In the genomic region with DNA sequence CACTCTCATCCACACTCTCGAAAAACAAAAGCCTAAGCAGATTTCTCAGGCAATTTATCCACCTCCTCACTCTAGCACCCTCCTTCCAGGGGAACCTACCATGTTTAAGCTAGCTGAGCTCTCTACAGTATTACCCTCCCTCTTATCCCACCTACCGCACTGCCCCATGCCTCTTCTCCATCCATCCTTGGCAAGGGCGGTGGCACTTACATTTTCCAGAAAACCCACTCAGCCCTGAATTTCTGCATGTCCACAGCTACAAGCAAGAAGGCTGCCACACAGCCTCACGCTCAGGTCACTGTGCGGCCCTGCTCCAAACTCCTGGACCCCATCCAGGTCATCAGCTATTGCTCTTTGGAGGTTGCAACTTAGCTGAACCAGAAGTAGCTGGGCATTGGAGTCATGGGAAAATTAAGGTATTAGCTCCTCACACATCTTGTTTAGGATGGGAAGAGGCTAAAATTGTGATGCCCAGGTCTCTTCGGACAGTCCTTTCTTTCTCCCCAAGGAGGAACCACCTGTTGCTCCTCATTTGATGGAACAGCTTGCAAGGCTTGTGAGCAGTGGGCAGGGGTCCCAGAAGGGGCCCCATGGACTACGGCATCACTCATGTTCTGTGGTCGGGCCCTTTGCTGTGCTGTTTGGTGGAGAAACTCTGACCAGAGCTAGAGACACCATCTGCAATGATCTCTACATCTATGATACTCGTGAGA, we compare ENCODE assay signal across 8 cellular contexts. TPM values are rescaled to one million over a fixed set of nuclear protein-coding genes. Genes with fewer than 3 reads are reported as not detected.
DNase-seq lines count a peak whose midpoint lies in the region; FAIRE-seq and TF ChIP-seq lines count a peak whose summit lies in the region.

No MANE protein-coding gene starts in this region.

- FAIRE-seq in D721Med (lab: Jason Lieb, UNC) = no peak

- H3K36me3 Mint-ChIP-seq in CD14-positive monocyte (peaks cover 39 to 41% of the 10 kb centered on the region in 2 donors), neural progenitor cell (peaks cover 14% of the 10 kb centered on the region)

- TF ChIP-seq CTCF in CD14-positive monocyte (IDR thresholded peaks at IDR 0.05) (no peak), neural progenitor cell (IDR thresholded peaks at IDR 0.05) (no peak), D721Med (IDR thresholded peaks at IDR 0.05; ENCODE audit: insufficient read depth, missing control alignments) (no peak)

- H3K27ac Mint-ChIP-seq in CD14-positive monocyte = peak overlapping the region in 3 of 7 donors; percentile 5 to 13 (median 7)
- H3K27ac Mint-ChIP-seq in neural progenitor cell = no peak overlapping the region

- H3K4me3 Mint-ChIP-seq in CD14-positive monocyte (peak overlapping the region; percentile 54 to 78), neural progenitor cell (peak overlapping the region; percentile 91)

- H3K36me3 ChIP-seq in Karpas-422 (ENCODE audit: insufficient read depth, low read length) = peaks cover 10% of the 10 kb centered on the region; the same call in 1 of the 2 replicates
- H3K36me3 ChIP-seq in duodenal mucosa (ENCODE audit: control insufficient read depth in 1 of 2, insufficient read depth in 2 of 2, low read length in 2 of 2) = peaks cover 16 to 27% of the 10 kb centered on the region in 2 donors
- H3K36me3 ChIP-seq in neural progenitor cell = no peaks in the 10 kb centered on the region

- peaks cover 8% of the 10 kb centered on the region for H3F3A ChIP-seq in neural progenitor cell (ENCODE audit: low read depth)

- H3K79me2 ChIP-seq in Karpas-422 (ENCODE audit: low read length) = peaks cover 11% of the 10 kb centered on the region
- H3K79me2 ChIP-seq in neural progenitor cell (ENCODE audit: low read depth) = peaks cover 7% of the 10 kb centered on the region

- intact Hi-C loops in CD14-positive monocyte (cut with micrococcal nuclease) = no loop called here

- H3K4me1 ChIP-seq in Karpas-422 (ENCODE audit: low read length) (peaks cover 21% of the 10 kb centered on the region), duodenal mucosa (ENCODE audit: control insufficient read depth in 1 of 2, insufficient read depth in 2 of 2, low read length in 2 of 2) (peaks cover 0 to 22% of the 10 kb centered on the region in 2 donors), neural progenitor cell (no peaks in the 10 kb centered on the region)

- H3K4me3 ChIP-seq in Karpas-422 (ENCODE audit: low read length) = peak overlapping the region; percentile 84
- H3K4me3 ChIP-seq in duodenal mucosa (ENCODE audit: low read depth in 1 of 2, low read length in 2 of 2) = peak overlapping the region; percentile 77 to 94
- peak overlapping the region; percentile 84 for H3K4me3 ChIP-seq in neural progenitor cell

- H3K4me2 ChIP-seq in Karpas-422 (ENCODE audit: low read depth, low read length, poor library complexity, severe bottlenecking) = peak overlapping the region; percentile 97
- peak overlapping the region; percentile 85 for H3K4me2 ChIP-seq in neural progenitor cell

- H3K27me3 ChIP-seq in Karpas-422 (ENCODE audit: low read length) (no peaks in the 10 kb centered on the region), duodenal mucosa (ENCODE audit: control insufficient read depth in 1 of 2, insufficient read depth in 2 of 2, low read length in 2 of 2) (no peaks in the 10 kb centered on the region), neural progenitor cell (no peaks in the 10 kb centered on the region)

- H3K9me3 Mint-ChIP-seq in CD14-positive monocyte = peaks cover 0 to 5% (median 0%) of the 10 kb centered on the region in 7 donors
- H3K9me3 Mint-ChIP-seq in neural progenitor cell = no peaks in the 10 kb centered on the region

- H3K4me1 Mint-ChIP-seq in CD14-positive monocyte (peaks cover 43% of the 10 kb centered on the region), neural progenitor cell (peaks cover 15% of the 10 kb centered on the region)

- H3K9me2 ChIP-seq in Karpas-422 (replicated peaks; ENCODE audit: insufficient read depth, low read length) = no peaks in the 10 kb centered on the region

- DNase-seq in CD14-positive monocyte (ENCODE audit: low spot score) = no peak
- peak; percentile 52 for DNase-seq in Karpas-422
- no peak for DNase-seq in neural progenitor cell (ENCODE audit: low spot score)
- DNase-seq in LoVo (ENCODE audit: low spot score) = no peak
- no peak for DNase-seq in NCI-H2081 treated with DMSO at 0.1 percent for 48 hours (lab: John Stamatoyannopoulos, UW)
- DNase-seq in D721Med (ENCODE audit: insufficient read length, low spot score) = no peak
- no peak for DNase-seq in activated gamma-delta T cell treated with Interleukin-2 at 50 U/mL for 16 hours

- H3K27me3 Mint-ChIP-seq in CD14-positive monocyte (ENCODE audit: low read depth in 3 of 3) = peaks cover 5 to 17% (median 10%) of the 10 kb centered on the region in 3 donors
- peaks cover 13% of the 10 kb centered on the region for H3K27me3 Mint-ChIP-seq in neural progenitor cell (ENCODE audit: insufficient read depth, low read depth)

- H2AFZ ChIP-seq in Karpas-422 (ENCODE audit: low read length) (no peak overlapping the region), neural progenitor cell (replicated peaks) (no peak overlapping the region)

- H3K9ac ChIP-seq in Karpas-422 (ENCODE audit: low read length) = peak overlapping the region; percentile 81
- no peak overlapping the region for H3K9ac ChIP-seq in duodenal mucosa (ENCODE audit: low read depth in 1 of 2, low read length in 2 of 2)
- no peak overlapping the region for H3K9ac ChIP-seq in neural progenitor cell

- H4K20me1 ChIP-seq in Karpas-422 (ENCODE audit: insufficient read depth, low read depth, low read length) (no peaks in the 10 kb centered on the region), neural progenitor cell (ENCODE audit: low read depth) (no peaks in the 10 kb centered on the region)

- H3K9me3 ChIP-seq in Karpas-422 (ENCODE audit: low read length) (no peaks in the 10 kb centered on the region), duodenal mucosa (ENCODE audit: control insufficient read depth in 1 of 2, low read length in 2 of 2) (no peaks in the 10 kb centered on the region), neural progenitor cell (ENCODE audit: low read depth) (no peaks in the 10 kb centered on the region)

- H3K27ac ChIP-seq in Karpas-422 (ENCODE audit: low read length) (no peak overlapping the region), duodenal mucosa (ENCODE audit: low read depth, low read length) (no peak overlapping the region), neural progenitor cell (no peak overlapping the region)

RNA-seq across cellular contexts. Expression of a gene that starts 1.1 kb away (rescaled TPM):
- not detected for polyA plus RNA-seq in CD14-positive monocyte
- 6.1 and 11.0 TPM in 2 replicates for total RNA-seq in Karpas-422 (2014; rRNA removed; shearing (Covaris generic); ENCODE audit: low replicate concordance)
- 12.6 and 22.6 TPM in 2 replicates for total RNA-seq in neural progenitor cell (ENCODE audit: low replicate concordance)

RNA-seq across cellular contexts. Expression of a gene that starts 9.9 kb away (rescaled TPM):
- under 1 TPM in 1 of 2 donors, not detected in 1; 0.07 TPM for polyA plus RNA-seq in CD14-positive monocyte
- not detected in 2 replicates for total RNA-seq in Karpas-422 (2014; rRNA removed; shearing (Covaris generic); ENCODE audit: low replicate concordance)
- 0.06 TPM in 1 of 2 replicates, not detected in the other for total RNA-seq in neural progenitor cell (ENCODE audit: low replicate concordance)

RNA-seq across cellular contexts. Expression of a gene that starts 18.6 kb away (rescaled TPM):
- 10 to 100 TPM; 59.1 to 65.6 TPM for polyA plus RNA-seq in CD14-positive monocyte
- 34.1 and 71.0 TPM in 2 replicates for total RNA-seq in Karpas-422 (2014; rRNA removed; shearing (Covaris generic); ENCODE audit: low replicate concordance)
- 57.6 and 74.1 TPM in 2 replicates for total RNA-seq in neural progenitor cell (ENCODE audit: low replicate concordance)

RNA-seq across cellular contexts. Expression of a gene that starts 18.7 kb away (rescaled TPM):
- 10 to 100 TPM; 28.4 to 35.7 TPM for polyA plus RNA-seq in CD14-positive monocyte
- total RNA-seq in Karpas-422 (2014; rRNA removed; shearing (Covaris generic); ENCODE audit: low replicate concordance) = 41.5 and 44.0 TPM in 2 replicates
- 39.5 and 46.3 TPM in 2 replicates for total RNA-seq in neural progenitor cell (ENCODE audit: low replicate concordance)

RNA-seq across cellular contexts. Expression of a gene that starts 29.6 kb away (rescaled TPM):
- polyA plus RNA-seq in CD14-positive monocyte = 100 to 1,000 TPM; 101 to 140 TPM
- total RNA-seq in Karpas-422 (2014; rRNA removed; shearing (Covaris generic); ENCODE audit: low replicate concordance) = 36.5 and 59.6 TPM in 2 replicates
- 0.06 TPM in 1 of 2 replicates, not detected in the other for total RNA-seq in neural progenitor cell (ENCODE audit: low replicate concordance)
